Comparison of ENCODE assay signal across 13 cellular contexts in the genomic region with DNA sequence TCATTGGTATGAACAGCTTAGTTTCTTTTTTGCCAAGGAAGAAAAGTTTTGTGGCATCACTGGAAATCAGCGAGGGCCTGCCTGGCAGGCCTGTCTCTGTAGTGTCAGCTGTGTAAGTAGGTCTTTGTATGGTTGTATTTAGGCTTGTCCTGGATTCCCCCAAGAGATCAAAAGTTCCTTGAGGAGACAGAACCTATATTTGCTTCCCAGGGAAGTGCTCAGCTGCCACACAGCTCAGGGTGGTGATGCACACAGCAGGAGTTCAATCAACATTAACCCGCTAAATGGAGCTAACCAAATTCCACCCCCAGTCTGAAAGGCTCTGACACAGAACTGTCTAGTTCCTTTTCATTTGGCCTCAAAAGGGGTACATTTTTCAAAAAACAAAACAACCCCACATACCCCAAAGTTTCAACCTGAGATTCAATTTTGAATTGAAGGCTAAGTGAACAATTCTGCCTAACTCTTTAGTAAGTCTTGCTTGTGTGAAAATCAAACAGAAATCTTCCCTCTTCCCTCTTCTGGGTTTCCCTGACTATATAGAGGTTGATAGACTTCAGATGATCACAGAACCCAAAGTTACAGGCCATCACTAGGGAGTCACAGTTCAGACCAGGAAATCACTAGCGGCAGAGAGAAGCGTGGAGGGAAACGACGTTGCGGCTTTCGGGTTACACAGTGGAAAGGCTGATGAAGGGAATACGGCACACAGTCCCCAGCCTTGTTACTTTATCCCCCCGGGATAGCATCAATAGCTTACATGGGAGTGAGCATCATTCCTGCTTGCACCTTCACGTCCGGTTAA.
DNase-seq lines count a peak whose midpoint lies in the region; ATAC-seq, FAIRE-seq and TF ChIP-seq lines count a peak whose summit lies in the region.
"Had no signal": no experiment of that assay in that cellular context is flagged by ENCODE, and none has a peak within 500 bp of the region (broad histone marks: within the 10 kb centered on the region; RNA-seq: fewer than 3 reads in every experiment).

No MANE protein-coding gene starts in this region.

- H3K79me2 ChIP-seq in neural progenitor cell (ENCODE audit: low read depth): peaks cover 4% of the 10 kb centered on the region

- peaks cover 65% of the 10 kb centered on the region for H4K20me1 ChIP-seq in neural progenitor cell (ENCODE audit: low read depth)

- H3K36me3 ChIP-seq in CD4-positive, CD25-positive, alpha-beta regulatory T cell (ENCODE audit: control insufficient read depth, insufficient read depth, low read length): no peaks in the 10 kb centered on the region
- H3K36me3 ChIP-seq in neural progenitor cell: no peaks in the 10 kb centered on the region

- TF ChIP-seq CTCF in coronary artery (IDR thresholded peaks at IDR 0.05) (no peak), neural progenitor cell (IDR thresholded peaks at IDR 0.05) (no peak)

- DNase-seq in CD4-positive, CD25-positive, alpha-beta regulatory T cell: no peak
- DNase-seq in coronary artery (ENCODE audit: low spot score) (no peak), neural progenitor cell (ENCODE audit: low spot score) (no peak), RCC 7860 (ENCODE audit: low spot score) (no peak), glomerular visceral epithelial cell (ENCODE audit: extremely low spot score) (no peak), NCI-H2029 treated with DMSO at 0.1 percent for 48 hours (lab: John Stamatoyannopoulos, UW) (no peak), COLO668 (lab: John Stamatoyannopoulos, UW; ENCODE audit: unreplicated experiment) (no peak)
- DNase-seq: HCEC 1CT; stimulated activated CD4-positive, alpha-beta T cell treated with anti-CD3 and anti-CD28 coated beads, Interleukin-12 subunit alpha, Interleukin-12 subunit beta, amount 100 ng/mL, for 4 hours had no signal

- H3K36me3 Mint-ChIP-seq in CD4-positive, CD25-positive, alpha-beta regulatory T cell: peaks cover 14% of the 10 kb centered on the region
- H3K36me3 Mint-ChIP-seq in neural progenitor cell: peaks cover 5% of the 10 kb centered on the region

- H3F3A ChIP-seq in neural progenitor cell (ENCODE audit: low read depth): peaks cover 5% of the 10 kb centered on the region

- H3K9ac ChIP-seq in neural progenitor cell: no peak overlapping the region
- H3K9ac ChIP-seq: KMS-11 had no signal

- ATAC-seq in CD4-positive, CD25-positive, alpha-beta regulatory T cell (ENCODE audit: low read depth in 2 of 2): no peak
- ATAC-seq in HG02678 (IDR thresholded peaks at IDR 0.05; ENCODE audit: unreplicated experiment): peak; percentile 5

- H3K27me3 ChIP-seq in CD4-positive, CD25-positive, alpha-beta regulatory T cell (ENCODE audit: control insufficient read depth, insufficient read depth, low read length): no peaks in the 10 kb centered on the region
- H3K27me3 ChIP-seq in neural progenitor cell: no peaks in the 10 kb centered on the region
- H3K27me3 ChIP-seq: hepatocyte, vagina had no signal

- H3K4me1 Mint-ChIP-seq in CD4-positive, CD25-positive, alpha-beta regulatory T cell: peaks cover 4 to 36% (median 16%) of the 10 kb centered on the region in 4 donors
- H3K4me1 Mint-ChIP-seq in neural progenitor cell: peaks cover 40% of the 10 kb centered on the region

- H3K27ac ChIP-seq in CD4-positive, CD25-positive, alpha-beta regulatory T cell (ENCODE audit: insufficient read depth, low read length, poor library complexity, severe bottlenecking): no peak overlapping the region
- H3K27ac ChIP-seq in coronary artery: peak overlapping the region; percentile 13 to 48
- H3K27ac ChIP-seq in neural progenitor cell: no peak overlapping the region
- H3K27ac ChIP-seq: hepatocyte, KMS-11, vagina had no signal

- no peak for FAIRE-seq in RCC 7860 (lab: Jason Lieb, UNC)

- peaks cover 3% of the 10 kb centered on the region for H3K4me1 ChIP-seq in CD4-positive, CD25-positive, alpha-beta regulatory T cell (ENCODE audit: control insufficient read depth, insufficient read depth, low read length, poor library complexity, severe bottlenecking)
- peaks cover 24% of the 10 kb centered on the region for H3K4me1 ChIP-seq in neural progenitor cell

- H2AFZ ChIP-seq in neural progenitor cell (replicated peaks): no peak overlapping the region
- H2AFZ ChIP-seq: hepatocyte had no signal

- H3K4me3 ChIP-seq in CD4-positive, CD25-positive, alpha-beta regulatory T cell (ENCODE audit: low read depth, low read length): no peak overlapping the region
- H3K4me3 ChIP-seq in coronary artery: no peak overlapping the region
- no peak overlapping the region for H3K4me3 ChIP-seq in neural progenitor cell
- H3K4me3 ChIP-seq: hepatocyte, vagina had no signal

- H3K4me3 Mint-ChIP-seq in CD4-positive, CD25-positive, alpha-beta regulatory T cell: peak overlapping the region in 1 of 4 donors; percentile 39
- H3K4me3 Mint-ChIP-seq in neural progenitor cell: no peak overlapping the region

- peak overlapping the region; percentile 26 to 61 (median 28) for H3K27ac Mint-ChIP-seq in CD4-positive, CD25-positive, alpha-beta regulatory T cell
- H3K27ac Mint-ChIP-seq in neural progenitor cell: no peak overlapping the region

- H3K4me2 ChIP-seq in neural progenitor cell: peak overlapping the region; percentile 58
- H3K4me2 ChIP-seq: KMS-11 had no signal

- H3K27me3 Mint-ChIP-seq in CD4-positive, CD25-positive, alpha-beta regulatory T cell: no peaks in the 10 kb centered on the region
- no peaks in the 10 kb centered on the region for H3K27me3 Mint-ChIP-seq in neural progenitor cell (ENCODE audit: insufficient read depth, low read depth)

- no peaks in the 10 kb centered on the region for H3K9me3 ChIP-seq in CD4-positive, CD25-positive, alpha-beta regulatory T cell (ENCODE audit: control insufficient read depth in 2 of 2, low read length in 2 of 2)
- H3K9me3 ChIP-seq in neural progenitor cell (ENCODE audit: low read depth): no peaks in the 10 kb centered on the region
- H3K9me3 ChIP-seq: vagina had no signal

- no peaks in the 10 kb centered on the region for H3K9me3 Mint-ChIP-seq in CD4-positive, CD25-positive, alpha-beta regulatory T cell
- H3K9me3 Mint-ChIP-seq in neural progenitor cell: no peaks in the 10 kb centered on the region

Comparison
In these comparisons a context has a peak if more than half of its experiments do, and no peak if none do; other contexts are left out.
1. H3K27ac ChIP-seq: peak in coronary artery (2 of 2); none in CD4-positive, CD25-positive, alpha-beta regulatory T cell (single experiment) and neural progenitor cell (single experiment).